Comparison of ENCODE assay signal across 8 cellular contexts in genomic region chr5:108003178-108003577, GRCh38.
DNase-seq lines count a peak whose midpoint lies in the region; ATAC-seq and TF ChIP-seq lines count a peak whose summit lies in the region.

No MANE protein-coding gene starts in this region.

- H3K27ac ChIP-seq in osteoblast (ENCODE audit: low read depth, low read length), result peak overlapping the region; percentile 27

- H2AFZ ChIP-seq in osteoblast (ENCODE audit: low read length), result peak overlapping the region; percentile 64

- peak overlapping the region; percentile 51 for H3K4me3 Mint-ChIP-seq in activated CD8-positive, alpha-beta memory T cell treated with anti-CD3 and anti-CD28 coated beads, Interleukin-2, amount 10 ng/mL, durations not matched to agents 7 days and 5 days
- H3K4me3 Mint-ChIP-seq in effector memory CD8-positive, alpha-beta T cell, result peak overlapping the region; percentile 43 to 55

- no peaks in the 10 kb centered on the region for H3K9me3 ChIP-seq in osteoblast (ENCODE audit: low read depth, low read length)

- peaks cover 5% of the 10 kb centered on the region for H3K4me1 ChIP-seq in osteoblast (ENCODE audit: insufficient read depth, low read length)

- no peaks in the 10 kb centered on the region for H4K20me1 ChIP-seq in osteoblast (ENCODE audit: insufficient read depth, low read length)

- H3K36me3 ChIP-seq in osteoblast (ENCODE audit: insufficient read depth, low read length), result no peaks in the 10 kb centered on the region

- DNase-seq in activated CD8-positive, alpha-beta memory T cell treated with anti-CD3 and anti-CD28 coated beads, Interleukin-2, amount 10 ng/mL, durations not matched to agents 7 days and 5 days, result peak; percentile 53
- no peak for DNase-seq in activated CD8-positive, alpha-beta memory T cell treated with anti-CD3 and anti-CD28 coated beads, Interleukin-2, amount 50 U/mL, for 48 hours
- DNase-seq in HCEC 1CT (peak; percentile 60), NCI-H226 (peak; percentile 29), osteoblast (ENCODE audit: insufficient read length, low spot score, missing footprints) (no peak)
- DNase-seq in effector memory CD8-positive, alpha-beta T cell, result no peak
- DNase-seq in stimulated activated CD4-positive, alpha-beta T cell treated with anti-CD3 and anti-CD28 coated beads, Interleukin-12 subunit alpha, Interleukin-12 subunit beta, amount 100 ng/mL, for 4 hours, result no peak

- CTCF ChIA-PET in activated CD8-positive, alpha-beta memory T cell treated with anti-CD3 and anti-CD28 coated beads, Interleukin-2, amount 10 ng/mL, durations not matched to agents 7 days and 5 days (lab: Charles Lee), result interaction anchor here (1.2 kb wide), 1 partner anchor 23 kb away, joined by 3 read pairs; no protein-coding TSS in a partner anchor

- no peak for TF ChIP-seq CTCF in osteoblast (IDR thresholded peaks at IDR 0.05; ENCODE audit: extremely low read depth, low read depth, low read length)

- peak overlapping the region; percentile 82 for H3K4me2 ChIP-seq in osteoblast (ENCODE audit: insufficient read depth, low read length)

- H3K36me3 Mint-ChIP-seq in activated CD8-positive, alpha-beta memory T cell treated with anti-CD3 and anti-CD28 coated beads, Interleukin-2, amount 10 ng/mL, durations not matched to agents 7 days and 5 days, result peaks cover 2% of the 10 kb centered on the region
- no peaks in the 10 kb centered on the region for H3K36me3 Mint-ChIP-seq in effector memory CD8-positive, alpha-beta T cell (ENCODE audit: insufficient read depth)

- peak overlapping the region; percentile 57 for H3K4me3 ChIP-seq in osteoblast (ENCODE audit: insufficient read depth, low read length)

- no peaks in the 10 kb centered on the region for H3K27me3 Mint-ChIP-seq in activated CD8-positive, alpha-beta memory T cell treated with anti-CD3 and anti-CD28 coated beads, Interleukin-2, amount 10 ng/mL, durations not matched to agents 7 days and 5 days
- H3K27me3 Mint-ChIP-seq in effector memory CD8-positive, alpha-beta T cell, result no peaks in the 10 kb centered on the region

- peak overlapping the region; percentile 83 for H3K27ac Mint-ChIP-seq in activated CD8-positive, alpha-beta memory T cell treated with anti-CD3 and anti-CD28 coated beads, Interleukin-2, amount 10 ng/mL, durations not matched to agents 7 days and 5 days
- H3K27ac Mint-ChIP-seq in effector memory CD8-positive, alpha-beta T cell, result peak overlapping the region; percentile 75 to 82

- no peaks in the 10 kb centered on the region for H3K9me3 Mint-ChIP-seq in activated CD8-positive, alpha-beta memory T cell treated with anti-CD3 and anti-CD28 coated beads, Interleukin-2, amount 10 ng/mL, durations not matched to agents 7 days and 5 days (ENCODE audit: low read depth)
- no peaks in the 10 kb centered on the region for H3K9me3 Mint-ChIP-seq in effector memory CD8-positive, alpha-beta T cell

- H3K4me1 Mint-ChIP-seq in activated CD8-positive, alpha-beta memory T cell treated with anti-CD3 and anti-CD28 coated beads, Interleukin-2, amount 10 ng/mL, durations not matched to agents 7 days and 5 days, result peaks cover 15% of the 10 kb centered on the region
- H3K4me1 Mint-ChIP-seq in effector memory CD8-positive, alpha-beta T cell (ENCODE audit: low read depth in 2 of 2), result peaks cover 6 to 10% of the 10 kb centered on the region in 2 donors

- ATAC-seq in activated CD8-positive, alpha-beta memory T cell treated with anti-CD3 and anti-CD28 coated beads, Interleukin-2, amount 10 ng/mL, durations not matched to agents 7 days and 5 days, result peak; percentile 99
- ATAC-seq in effector memory CD8-positive, alpha-beta T cell (replicated peaks), result peak; percentile 82
- ATAC-seq in GM18867 (IDR thresholded peaks at IDR 0.05; ENCODE audit: unreplicated experiment), result no peak

- no peaks in the 10 kb centered on the region for H3K27me3 ChIP-seq in osteoblast (ENCODE audit: insufficient read depth, low read length)

- no peaks in the 10 kb centered on the region for H3K79me2 ChIP-seq in osteoblast (ENCODE audit: insufficient read depth, low read length)

Comparison
In these comparisons a context has a peak if more than half of its experiments do, and no peak if none do; other contexts are left out.
1. DNase-seq: peak in activated CD8-positive, alpha-beta memory T cell treated with anti-CD3 and anti-CD28 coated beads, Interleukin-2, amount 10 ng/mL, durations not matched to agents 7 days and 5 days (single experiment), HCEC 1CT (single experiment) and NCI-H226 (single experiment); none in activated CD8-positive, alpha-beta memory T cell treated with anti-CD3 and anti-CD28 coated beads, Interleukin-2, amount 50 U/mL, for 48 hours (single experiment), effector memory CD8-positive, alpha-beta T cell (0 of 3), osteoblast (single experiment) and stimulated activated CD4-positive, alpha-beta T cell treated with anti-CD3 and anti-CD28 coated beads, Interleukin-12 subunit alpha, Interleukin-12 subunit beta, amount 100 ng/mL, for 4 hours (single experiment).